Comparison of ENCODE assay signal across 8 cellular contexts in the genomic region with DNA sequence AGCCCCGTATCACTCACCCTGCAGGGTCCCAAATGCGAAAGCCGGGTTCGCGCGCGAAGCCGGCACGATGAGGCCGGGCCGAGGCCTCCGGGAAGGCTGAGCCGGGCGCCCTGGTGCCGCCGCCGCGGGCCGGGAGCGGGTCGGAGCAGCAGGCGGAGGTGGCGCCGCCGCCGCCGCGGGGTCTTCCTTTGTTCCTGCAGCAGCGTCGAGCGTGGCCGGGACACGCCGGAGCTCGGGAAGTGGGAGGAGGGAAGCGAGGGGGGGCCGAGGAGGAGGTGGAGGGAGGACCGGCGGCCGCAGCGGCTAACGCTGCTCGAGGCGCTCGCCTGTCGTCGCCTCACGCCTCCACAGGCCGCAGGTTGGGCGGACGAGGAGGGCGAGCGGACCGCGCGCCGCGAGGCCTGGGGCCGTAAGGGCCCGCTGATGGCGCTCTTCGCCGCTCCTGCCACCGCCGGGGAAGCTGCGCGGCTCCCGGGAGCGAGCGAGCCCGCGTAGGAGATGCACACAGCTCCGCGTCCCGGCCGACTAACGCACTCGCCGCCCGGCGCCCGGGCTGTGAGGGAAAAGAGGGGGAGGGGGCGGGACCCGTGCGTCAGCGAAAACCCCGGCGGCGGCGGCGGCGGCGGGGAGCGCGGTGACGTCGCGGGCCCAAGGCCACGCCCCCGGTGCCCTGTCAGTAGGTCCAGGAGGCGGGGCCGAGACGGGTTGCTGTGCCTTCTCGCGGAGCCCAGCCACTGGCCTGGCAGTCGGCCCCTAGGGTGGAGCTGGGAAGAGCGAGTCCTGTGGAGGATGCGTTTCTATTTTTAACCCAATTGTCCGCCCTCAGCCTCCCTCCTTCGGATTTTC. TPM values are rescaled to one million over a fixed set of nuclear protein-coding genes. Genes with fewer than 3 reads are reported as not detected.
A peak's percentile ranks its signal among the peaks of the same experiment; 100 is the strongest.
DNase-seq lines count a peak whose midpoint lies in the region; ATAC-seq and TF ChIP-seq lines count a peak whose summit lies in the region.

A gene with protein sequence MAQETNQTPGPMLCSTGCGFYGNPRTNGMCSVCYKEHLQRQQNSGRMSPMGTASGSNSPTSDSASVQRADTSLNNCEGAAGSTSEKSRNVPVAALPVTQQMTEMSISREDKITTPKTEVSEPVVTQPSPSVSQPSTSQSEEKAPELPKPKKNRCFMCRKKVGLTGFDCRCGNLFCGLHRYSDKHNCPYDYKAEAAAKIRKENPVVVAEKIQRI (minus strand): TSS at position 530 of the 846 bp plus-strand sequence. CDS start 4,430 bp downstream, outside the sequence.

- DNase-seq in AG20443 (ENCODE audit: low spot score) = peak; percentile 99
- DNase-seq in NCI-H446 treated with DMSO at 0.1 percent for 48 hours (lab: John Stamatoyannopoulos, UW) = peak; percentile 88
- peak; percentile 90 to 92 for DNase-seq in activated CD4-positive, alpha-beta T cell treated with anti-CD3 and anti-CD28 coated beads for 24 hours (ENCODE audit: low read depth in 2 of 2)
- peak; percentile 100 for DNase-seq in chondrocyte (ENCODE audit: low spot score)
- DNase-seq in kidney epithelial cell (ENCODE audit: low read depth) = peak; percentile 88
- peak; percentile 87 to 93 for DNase-seq in stimulated activated CD4-positive, alpha-beta T cell treated with anti-CD3 and anti-CD28 coated beads, Interleukin-15, amount 100 ng/mL, for 48 hours (ENCODE audit: low read depth in 2 of 2)

- no peaks in the 10 kb centered on the region for H3K9me3 Mint-ChIP-seq in chondrocyte (ENCODE audit: low read depth)

- no peaks in the 10 kb centered on the region for H3K27me3 Mint-ChIP-seq in chondrocyte (ENCODE audit: low read depth)

- peak within 1 kb of the TSS; percentile 100 for H3K27ac Mint-ChIP-seq in chondrocyte (ENCODE audit: unreplicated experiment)

- peaks cover 12% of the 10 kb centered on the region for H3K36me3 Mint-ChIP-seq in chondrocyte (ENCODE audit: low read depth)

- H3K4me3 Mint-ChIP-seq in chondrocyte (ENCODE audit: unreplicated experiment) = peak within 1 kb of the TSS; percentile 95

- H3K27me3 ChIP-seq in kidney epithelial cell (ENCODE audit: control insufficient read depth, insufficient read depth, low read length) = no peaks in the 10 kb centered on the region

- ATAC-seq in GM19035 (IDR thresholded peaks at IDR 0.05; ENCODE audit: unreplicated experiment) (peak; percentile 79), HG03354 (IDR thresholded peaks at IDR 0.05; ENCODE audit: poor library complexity, severe bottlenecking, unreplicated experiment) (peak; percentile 81)

- peak within 1 kb of the TSS; percentile 98 for H3K4me3 ChIP-seq in kidney epithelial cell (ENCODE audit: low read depth, low read length)

- no peaks in the 10 kb centered on the region for H3K36me3 ChIP-seq in kidney epithelial cell (ENCODE audit: control insufficient read depth, insufficient read depth, low read length)

- peaks cover 38% of the 10 kb centered on the region for H3K4me1 Mint-ChIP-seq in chondrocyte (ENCODE audit: low read depth)

- peak; percentile 42 for TF ChIP-seq CTCF in chondrocyte (IDR thresholded peaks at IDR 0.05)
- no peak for TF ChIP-seq CTCF in kidney epithelial cell (IDR thresholded peaks at IDR 0.05; ENCODE audit: insufficient read depth, low read length, poor library complexity, severe bottlenecking)

RNA-seq across cellular contexts. Expression of the gene that starts here (rescaled TPM):
- total RNA-seq in chondrocyte (151 to 163 TPM (median 157 TPM) in 3 replicates), kidney epithelial cell (162 and 178 TPM in 2 replicates)

Comparison
In these comparisons a context has a peak if more than half of its experiments do, and no peak if none do; other contexts are left out.
1. Peak in every context shown above with its lines: DNase-seq, ATAC-seq and H3K4me3 ChIP-seq.